Comparison of ENCODE assay signal across 22 cellular contexts in genomic region chr4:124070688-124071484, GRCh38.
"Had no signal": no experiment of that assay in that cellular context is flagged by ENCODE, and none has a peak within 500 bp of the region (broad histone marks: within the 10 kb centered on the region; RNA-seq: fewer than 3 reads in every experiment).

No MANE protein-coding gene starts in this region.

- H3K27ac ChIP-seq: esophagus muscularis mucosa, gastrocnemius medialis, upper lobe of left lung had no signal

- DNase-seq: activated CD4-positive, alpha-beta T cell treated with anti-CD3 and anti-CD28 coated beads for 4 hours; activated CD4-positive, alpha-beta T cell treated with anti-CD3 and anti-CD28 coated beads, Interleukin-2, amount 50 U/mL, for 48 hours; activated CD4-positive, CD25-positive, alpha-beta regulatory T cell; activated CD8-positive, alpha-beta memory T cell treated with anti-CD3 and anti-CD28 coated beads, Interleukin-2, amount 50 U/mL, for 48 hours; activated naive CD4-positive, alpha-beta T cell treated with anti-CD3 and anti-CD28 coated beads, Interleukin-2, amount 10 ng/mL, durations not matched to agents 7 days and 5 days; activated T-cell treated with anti-CD3 and anti-CD28 coated beads, Interleukin-2, amount 50 U/mL, for 4 hours; anterior cingulate cortex; dermis blood vessel endothelial cell; effector memory CD4-positive, alpha-beta T cell; gastrocnemius medialis; hypothalamus; left ventricle myocardium superior; mammary epithelial cell; midbrain; stimulated activated CD4-positive, alpha-beta T cell treated with anti-CD3 and anti-CD28 coated beads, Interleukin-4, amount 100 ng/mL, for 24 hours; stimulated activated naive CD8-positive, alpha-beta T cell treated with anti-CD3 and anti-CD28 coated beads, Interleukin-15, Interleukin-2, amounts not matched to agents 100 U/mL and 50 U/mL, for 24 hours; upper lobe of left lung had no signal

- ATAC-seq: activated T-cell treated with anti-CD3 and anti-CD28 coated beads, Interleukin-2, amount 50 U/mL, for 4 hours; gastrocnemius medialis; left ventricle myocardium superior; natural killer cell treated with Interleukin-12 subunit alpha and Interleukin-12 subunit beta and Interleukin-15 and Interleukin-18, amount 100 ng/mL, for 72 hours; stimulated activated naive CD8-positive, alpha-beta T cell treated with anti-CD3 and anti-CD28 coated beads, Interleukin-15, Interleukin-2, amounts not matched to agents 100 U/mL and 50 U/mL, for 24 hours had no signal

- H3K27ac Mint-ChIP-seq: activated naive CD4-positive, alpha-beta T cell treated with anti-CD3 and anti-CD28 coated beads, Interleukin-2, amount 10 ng/mL, durations not matched to agents 7 days and 5 days; brain; natural killer cell treated with Interleukin-12 subunit alpha and Interleukin-12 subunit beta and Interleukin-15 and Interleukin-18, amount 100 ng/mL, for 72 hours; progenitor cell of endocrine pancreas; T-helper 1 cell treated with Interleukin-12 subunit alpha and Interleukin-12 subunit beta and Interleukin-4 antibody, amounts not matched to agents 30 μg/mL and 1 μg/mL, for 36 hours had no signal

- H3K36me3 ChIP-seq: esophagus muscularis mucosa, gastrocnemius medialis, upper lobe of left lung had no signal

- H3K4me1 ChIP-seq: gastrocnemius medialis, upper lobe of left lung had no signal

- H3K27me3 Mint-ChIP-seq: activated naive CD4-positive, alpha-beta T cell treated with anti-CD3 and anti-CD28 coated beads, Interleukin-2, amount 10 ng/mL, durations not matched to agents 7 days and 5 days; natural killer cell treated with Interleukin-12 subunit alpha and Interleukin-12 subunit beta and Interleukin-15 and Interleukin-18, amount 100 ng/mL, for 72 hours; progenitor cell of endocrine pancreas had no signal

- H3K36me3 Mint-ChIP-seq: activated naive CD4-positive, alpha-beta T cell treated with anti-CD3 and anti-CD28 coated beads, Interleukin-2, amount 10 ng/mL, durations not matched to agents 7 days and 5 days had no signal

- H3K4me3 ChIP-seq: esophagus muscularis mucosa, gastrocnemius medialis, upper lobe of left lung had no signal

- H3K27me3 ChIP-seq: esophagus muscularis mucosa, gastrocnemius medialis, upper lobe of left lung had no signal

- H3K4me1 Mint-ChIP-seq: activated naive CD4-positive, alpha-beta T cell treated with anti-CD3 and anti-CD28 coated beads, Interleukin-2, amount 10 ng/mL, durations not matched to agents 7 days and 5 days; brain had no signal

- H3K4me3 Mint-ChIP-seq: activated naive CD4-positive, alpha-beta T cell treated with anti-CD3 and anti-CD28 coated beads, Interleukin-2, amount 10 ng/mL, durations not matched to agents 7 days and 5 days; activated T-cell treated with anti-CD3 and anti-CD28 coated beads, Interleukin-2, amount 50 U/mL, for 4 hours; brain; natural killer cell treated with Interleukin-12 subunit alpha and Interleukin-12 subunit beta and Interleukin-15 and Interleukin-18, amount 100 ng/mL, for 72 hours; T-helper 1 cell treated with Interleukin-12 subunit alpha and Interleukin-12 subunit beta and Interleukin-4 antibody, amounts not matched to agents 30 μg/mL and 1 μg/mL, for 36 hours had no signal
